ENCODE assay signal across 20 cellular contexts in genomic region chr21:16983425-16983824, GRCh38.
"Had no signal": no experiment of that assay in that cellular context is flagged by ENCODE, and none has a peak within 500 bp of the region (broad histone marks: within the 10 kb centered on the region; RNA-seq: fewer than 3 reads in every experiment).

No MANE protein-coding gene starts in this region.

- ATAC-seq: activated T-cell treated with anti-CD3 and anti-CD28 coated beads, Interleukin-2, amount 50 U/mL, for 72 hours; foreskin keratinocyte; left lung; stimulated activated effector memory CD8-positive, alpha-beta T cell treated with anti-CD3 and anti-CD28 coated beads, Interleukin-12 subunit alpha, Interleukin-12 subunit beta, amount 100 ng/mL, for 72 hours had no signal

- H3K4me3 Mint-ChIP-seq: activated CD4-positive, alpha-beta T cell treated with anti-CD3 and anti-CD28 coated beads, Interleukin-2, amount 10 ng/mL, durations not matched to agents 7 days and 5 days; activated T-cell treated with anti-CD3 and anti-CD28 coated beads, Interleukin-2, amount 50 U/mL, for 72 hours; endodermal cell; nephron progenitor cell; stimulated activated effector memory CD8-positive, alpha-beta T cell treated with anti-CD3 and anti-CD28 coated beads, Interleukin-12 subunit alpha, Interleukin-12 subunit beta, amount 100 ng/mL, for 72 hours; type B pancreatic cell had no signal

- H3K27me3 Mint-ChIP-seq: activated CD4-positive, alpha-beta T cell treated with anti-CD3 and anti-CD28 coated beads, Interleukin-2, amount 10 ng/mL, durations not matched to agents 7 days and 5 days; type B pancreatic cell had no signal

- H3K36me3 Mint-ChIP-seq: stimulated activated effector memory CD8-positive, alpha-beta T cell treated with anti-CD3 and anti-CD28 coated beads, Interleukin-12 subunit alpha, Interleukin-12 subunit beta, amount 100 ng/mL, for 72 hours; type B pancreatic cell had no signal

- H3K27ac Mint-ChIP-seq: activated CD4-positive, alpha-beta T cell treated with anti-CD3 and anti-CD28 coated beads, Interleukin-2, amount 10 ng/mL, durations not matched to agents 7 days and 5 days; activated T-cell treated with anti-CD3 and anti-CD28 coated beads, Interleukin-2, amount 50 U/mL, for 72 hours; endodermal cell; nephron progenitor cell; stimulated activated effector memory CD8-positive, alpha-beta T cell treated with anti-CD3 and anti-CD28 coated beads, Interleukin-12 subunit alpha, Interleukin-12 subunit beta, amount 100 ng/mL, for 72 hours; type B pancreatic cell had no signal

- H3K4me1 Mint-ChIP-seq: activated CD4-positive, alpha-beta T cell treated with anti-CD3 and anti-CD28 coated beads, Interleukin-2, amount 10 ng/mL, durations not matched to agents 7 days and 5 days; endodermal cell; nephron progenitor cell; stimulated activated effector memory CD8-positive, alpha-beta T cell treated with anti-CD3 and anti-CD28 coated beads, Interleukin-12 subunit alpha, Interleukin-12 subunit beta, amount 100 ng/mL, for 72 hours had no signal

- H3K9me3 Mint-ChIP-seq: endodermal cell, nephron progenitor cell, type B pancreatic cell had no signal

- DNase-seq: activated CD4-positive, alpha-beta T cell treated with anti-CD3 and anti-CD28 coated beads, Interleukin-2, amount 10 ng/mL, durations not matched to agents 7 days and 5 days; activated effector memory CD4-positive, alpha-beta T cell treated with anti-CD3 and anti-CD28 coated beads, Interleukin-2, amount 50 U/mL, for 16 hours; activated naive CD4-positive, alpha-beta T cell treated with anti-CD3 and anti-CD28 coated beads, Interleukin-2, amount 50 U/mL, for 16 hours; activated T-cell treated with anti-CD3 and anti-CD28 coated beads, Interleukin-2, amount 50 U/mL, for 72 hours; aorta; brain microvascular endothelial cell; central memory CD4-positive, alpha-beta T cell; endodermal cell; foreskin keratinocyte; kidney; left lung; mammary epithelial cell; midbrain; nephron progenitor cell; nucleus accumbens; sigmoid colon; stimulated activated CD4-positive, alpha-beta T cell treated with anti-CD3 and anti-CD28 coated beads, Interleukin-4, amount 100 ng/mL, for 24 hours; testis had no signal
